36 cellular contexts compared by ENCODE assay signal in the genomic region with DNA sequence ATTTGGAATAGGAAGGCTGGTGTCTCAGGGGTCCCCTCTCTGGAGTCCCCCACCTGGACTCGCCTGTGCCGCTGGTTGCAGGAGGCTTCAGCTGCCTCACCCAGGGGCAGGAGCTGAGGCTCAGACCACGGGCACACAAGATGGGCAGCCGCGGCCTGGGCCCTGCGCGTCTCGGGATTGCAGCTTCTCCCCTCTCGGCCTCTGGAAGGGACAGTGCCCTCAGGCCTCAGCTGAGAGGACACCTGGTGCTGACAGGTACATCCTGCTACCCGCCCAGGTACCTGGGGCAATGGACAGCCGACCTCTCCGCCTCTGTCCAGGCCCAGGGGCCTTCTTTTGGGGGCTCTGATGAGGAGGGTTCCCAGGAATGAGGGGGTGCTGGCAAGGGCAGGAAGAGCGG. TPM values are rescaled to one million over a fixed set of nuclear protein-coding genes. Genes with fewer than 3 reads are reported as not detected.
"Had no signal": no experiment of that assay in that cellular context is flagged by ENCODE, and none has a peak within 500 bp of the region (broad histone marks: within the 10 kb centered on the region; RNA-seq: fewer than 3 reads in every experiment).

No MANE protein-coding gene starts in this region.

- ATAC-seq: activated naive CD4-positive, alpha-beta T cell treated with anti-CD3 and anti-CD28 coated beads, Interleukin-2, amount 50 U/mL, for 72 hours; activated naive CD8-positive, alpha-beta T cell treated with anti-CD3 and anti-CD28 coated beads, Interleukin-2, amount 50 U/mL, for 24 hours; activated T-cell treated with anti-CD3 and anti-CD28 coated beads, Interleukin-2, amount 50 U/mL, for 4 hours; activated T-cell treated with anti-CD3 and anti-CD28 coated beads, Interleukin-2, amount 50 U/mL, for 72 hours; activated T-helper 17 cell treated with anti-CD3 and anti-CD28 coated beads, Interleukin-2, amount 50 U/mL, for 72 hours; body of pancreas had no signal

- H3K4me3 ChIP-seq: adrenal gland, ascending aorta, body of pancreas, breast epithelium, cardiac muscle cell had no signal

- H3K9me3 ChIP-seq: adrenal gland, ascending aorta, body of pancreas, breast epithelium had no signal

- FAIRE-seq: astrocyte, bronchial epithelial cell had no signal

- H3K4me1 ChIP-seq: adrenal gland, ascending aorta, body of pancreas, breast epithelium had no signal

- H3K27ac ChIP-seq: ascending aorta, body of pancreas, brain microvascular endothelial cell, breast epithelium, cardiac muscle cell had no signal

- DNase-seq: activated effector memory CD4-positive, alpha-beta T cell treated with anti-CD3 and anti-CD28 coated beads, Interleukin-2, amount 50 U/mL, for 16 hours; activated effector memory CD4-positive, alpha-beta T cell treated with Interleukin-2 at 50 U/mL for 16 hours; activated gamma-delta T cell; activated gamma-delta T cell treated with Interleukin-2 at 50 U/mL for 16 hours; activated naive CD4-positive, alpha-beta T cell; activated naive CD4-positive, alpha-beta T cell treated with anti-CD3 and anti-CD28 coated beads for 36 hours; activated naive CD4-positive, alpha-beta T cell treated with anti-CD3 and anti-CD28 coated beads, Interleukin-2, amount 10 ng/mL, durations not matched to agents 7 days and 5 days; activated naive CD4-positive, alpha-beta T cell treated with Interleukin-2 at 50 U/mL for 16 hours; activated naive CD8-positive, alpha-beta T cell treated with anti-CD3 and anti-CD28 coated beads for 36 hours; activated naive CD8-positive, alpha-beta T cell treated with anti-CD3 and anti-CD28 coated beads, Interleukin-2, amount 10 ng/mL, durations not matched to agents 7 days and 5 days; activated naive CD8-positive, alpha-beta T cell treated with anti-CD3 and anti-CD28 coated beads, Interleukin-2, amount 50 U/mL, for 24 hours; activated T-cell treated with anti-CD3 and anti-CD28 coated beads, Interleukin-2, amount 50 U/mL, for 1 hour; activated T-cell treated with anti-CD3 and anti-CD28 coated beads, Interleukin-2, amount 50 U/mL, for 24 hours; activated T-cell treated with anti-CD3 and anti-CD28 coated beads, Interleukin-2, amount 50 U/mL, for 4 hours; activated T-cell treated with anti-CD3 and anti-CD28 coated beads, Interleukin-2, amount 50 U/mL, for 48 hours; activated T-cell treated with anti-CD3 and anti-CD28 coated beads, Interleukin-2, amount 50 U/mL, for 72 hours; adrenal gland; amniotic stem cell; amygdala; anterior cingulate cortex; aorta; body of pancreas; brain microvascular endothelial cell; caudate nucleus; central memory CD4-positive, alpha-beta T cell; cerebellar nuclear complex had no signal

- H3K36me3 ChIP-seq: adrenal gland, ascending aorta, brain microvascular endothelial cell, breast epithelium, cardiac muscle cell had no signal

- H3K27me3 ChIP-seq: ascending aorta, cardiac muscle cell had no signal

RNA-seq across cellular contexts. Expression of gene UNC5A, which starts 38.3 kb away (rescaled TPM):
- total RNA-seq: activated naive CD4-positive, alpha-beta T cell treated with anti-CD3 and anti-CD28 coated beads for 36 hours; activated naive CD8-positive, alpha-beta T cell treated with anti-CD3 and anti-CD28 coated beads for 36 hours; activated naive CD8-positive, alpha-beta T cell treated with anti-CD3 and anti-CD28 coated beads, Interleukin-2, amount 10 ng/mL, durations not matched to agents 7 days and 5 days; activated T-cell treated with anti-CD3 and anti-CD28 coated beads, Interleukin-2, amount 50 U/mL, for 4 hours; activated T-helper 1 cell treated with anti-CD3 and anti-CD28 coated beads, Interleukin-12 subunit alpha, Interleukin-12 subunit beta, Interleukin-2, Interleukin-4 antibody, amounts not matched to agents 30 ng/mL and 10 ng/mL and 1 ng/mL, durations not matched to agents 14 hours and 24 hours and 36 hours; activated T-helper 17 cell treated with anti-CD3 and anti-CD28 coated beads, Interleukin-2, amount 50 U/mL, for 72 hours; activated T-helper 2 cell treated with anti-CD3 and anti-CD28 coated beads, Interferon-gamma antibody, Interleukin-2, Interleukin-4, amounts not matched to agents 10 μg/mL and 5 μg/mL and 100 μg/mL, durations not matched to agents 14 hours and 24 hours and 36 hours; aorta; ascending aorta; bronchial epithelial cell had no signal
- polyA plus RNA-seq: aorta had no signal

RNA-seq across cellular contexts. Expression of gene HK3, which starts 50.5 kb away (rescaled TPM):
- total RNA-seq: activated naive CD4-positive, alpha-beta T cell treated with anti-CD3 and anti-CD28 coated beads for 36 hours; activated naive CD8-positive, alpha-beta T cell treated with anti-CD3 and anti-CD28 coated beads for 36 hours; astrocyte; cardiac muscle cell; chondrocyte had no signal
- polyA plus RNA-seq: cardiac muscle cell had no signal
